In genomic region chr2:26469955-26470354, GRCh38 we compare ENCODE assay signal across 27 cellular contexts. TPM values are rescaled to one million over a fixed set of nuclear protein-coding genes. Genes with fewer than 3 reads are reported as not detected.
"Had no signal": no experiment of that assay in that cellular context is flagged by ENCODE, and none has a peak within 500 bp of the region (broad histone marks: within the 10 kb centered on the region; RNA-seq: fewer than 3 reads in every experiment).

No MANE protein-coding gene starts in this region.

- ATAC-seq: effector memory CD8-positive, alpha-beta T cell; esophagus mucosa; gastrocnemius medialis; heart right ventricle; left lung; left ventricle myocardium superior; lower lobe of right lung; mucosa of descending colon; naive thymus-derived CD8-positive, alpha-beta T cell had no signal

- H3K4me1 ChIP-seq: colonic mucosa, esophagus squamous epithelium, gastrocnemius medialis, heart right ventricle, left lung, lower lobe of right lung had no signal

- H3K9me3 ChIP-seq: colonic mucosa, gastrocnemius medialis had no signal

- H3K36me3 ChIP-seq: colonic mucosa, esophagus squamous epithelium, gastrocnemius medialis, heart right ventricle, left lung, lower lobe of right lung had no signal

- H3K27ac ChIP-seq: colonic mucosa, epithelial cell of prostate, esophagus squamous epithelium, gastrocnemius medialis, heart right ventricle, left lung, lower lobe of right lung had no signal

- DNase-seq: colonic mucosa; cortex of kidney; effector CD8-positive, alpha-beta T cell; effector memory CD8-positive, alpha-beta T cell; endodermal cell; erythroblast; esophagus squamous epithelium; foreskin fibroblast; foreskin melanocyte; gastrocnemius medialis; glutamatergic neuron; head of caudate nucleus; heart right ventricle; hippocampal formation; kidney glomerular epithelial cell; left ventricle myocardium superior; lower lobe of right lung; mesenchymal stem cell; naive B cell had no signal

- H3K4me3 ChIP-seq: colonic mucosa, esophagus squamous epithelium, gastrocnemius medialis, heart right ventricle, left lung, lower lobe of right lung, mucosa of descending colon had no signal

- FAIRE-seq: endometrium, islet of Langerhans, keratinocyte had no signal

- H3K27me3 ChIP-seq: colonic mucosa, esophagus squamous epithelium, gastrocnemius medialis, heart right ventricle, left lung had no signal

RNA-seq across cellular contexts. Expression of gene OTOF, which starts 8.0 kb away (rescaled TPM):
- total RNA-seq: colonic mucosa, esophagus mucosa, left ventricle myocardium superior had no signal
- polyA plus RNA-seq: keratinocyte had no signal
